8 cellular contexts compared by ENCODE assay signal in the genomic region with DNA sequence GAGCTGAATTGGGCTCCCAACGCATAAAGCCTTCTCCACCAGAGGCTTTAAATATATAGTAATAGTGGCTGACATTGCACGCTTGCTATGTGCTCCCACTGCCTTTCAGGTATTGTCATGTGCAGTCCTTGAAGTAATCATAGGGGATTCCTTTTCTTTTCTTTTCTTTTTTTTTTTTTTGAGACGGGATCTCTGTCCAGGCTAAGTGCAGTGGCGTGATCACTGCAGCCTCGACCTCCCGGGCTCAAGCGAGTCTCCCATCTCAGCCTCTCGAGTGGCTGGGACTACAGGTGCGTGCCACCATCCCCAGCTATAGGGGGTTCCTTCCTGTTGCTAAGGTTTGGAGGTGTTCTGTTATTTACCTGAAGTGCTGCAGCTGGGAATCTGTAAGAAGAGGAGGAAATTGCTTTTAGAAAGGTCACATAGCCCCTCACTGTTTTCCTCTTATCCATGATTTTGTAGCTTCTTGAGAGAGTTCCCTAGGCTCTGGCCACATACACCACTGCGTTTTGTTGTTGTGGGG. TPM values are rescaled to one million over a fixed set of nuclear protein-coding genes. Genes with fewer than 3 reads are reported as not detected.
A peak's percentile ranks its signal among the peaks of the same experiment; 100 is the strongest.
DNase-seq lines count a peak whose midpoint lies in the region; ATAC-seq, FAIRE-seq and TF ChIP-seq lines count a peak whose summit lies in the region.

No MANE protein-coding gene starts in this region.

- H3K9me3 ChIP-seq in T-helper 17 cell (ENCODE audit: control insufficient read depth, low read length, poor library complexity, severe bottlenecking) = no peaks in the 10 kb centered on the region

- H3K4me3 Mint-ChIP-seq in T-helper 17 cell = peak overlapping the region; percentile 93

- no peak for ATAC-seq in T-helper 17 cell

- H3K4me3 ChIP-seq in GM08714 (ENCODE audit: low read length) (peak overlapping the region; percentile 90), fibroblast of villous mesenchyme (ENCODE audit: low read depth, low read length) (peak overlapping the region; percentile 95), retinal pigment epithelial cell (ENCODE audit: low read length) (peak overlapping the region; percentile 97)

- DNase-seq in T-helper 17 cell = no peak
- no peak for DNase-seq in fibroblast of villous mesenchyme (ENCODE audit: low read depth)
- no peak for DNase-seq in retinal pigment epithelial cell (ENCODE audit: low read depth)
- DNase-seq in HTR-8/SVneo (ENCODE audit: insufficient read length, low spot score) = no peak
- DNase-seq in putamen (ENCODE audit: low spot score) = no peak
- DNase-seq in NCI-H146 treated with DMSO at 0.1 percent for 48 hours (lab: John Stamatoyannopoulos, UW; ENCODE audit: unreplicated experiment) = no peak
- no peak for DNase-seq in NCI-H226

- H3K27ac Mint-ChIP-seq in T-helper 17 cell = peak overlapping the region; percentile 99

- no peak for TF ChIP-seq CTCF in fibroblast of villous mesenchyme (IDR thresholded peaks at IDR 0.05; ENCODE audit: insufficient read depth, low read depth, low read length)
- TF ChIP-seq CTCF in retinal pigment epithelial cell (conservative IDR thresholded peaks at IDR 0.05; ENCODE audit: low read depth, low read length) = no peak

- no peaks in the 10 kb centered on the region for H3K27me3 Mint-ChIP-seq in T-helper 17 cell

- H3K36me3 Mint-ChIP-seq in T-helper 17 cell (ENCODE audit: low read depth) = no peaks in the 10 kb centered on the region

- FAIRE-seq in HTR-8/SVneo (lab: Jason Lieb, UNC) = no peak

- H3K4me1 Mint-ChIP-seq in T-helper 17 cell = peaks cover 19% of the 10 kb centered on the region

RNA-seq across cellular contexts. Expression of a gene that starts 0.8 kb away (rescaled TPM):
- total RNA-seq in T-helper 17 cell = 1,000 to 10,000 TPM; 1,342 to 1,395 TPM
- 1,005 and 1,254 TPM in 2 replicates for total RNA-seq in fibroblast of villous mesenchyme

RNA-seq across cellular contexts. Expression of a gene that starts 7.5 kb away (rescaled TPM):
- total RNA-seq in T-helper 17 cell = 10 to 100 TPM; 23.1 to 23.8 TPM
- 31.5 and 34.5 TPM in 2 replicates for total RNA-seq in fibroblast of villous mesenchyme

RNA-seq across cellular contexts. Expression of a gene that starts 18.7 kb away (rescaled TPM):
- total RNA-seq in T-helper 17 cell = 10 to 100 TPM; 15.6 to 16.6 TPM
- total RNA-seq in fibroblast of villous mesenchyme = 9.3 and 11.2 TPM in 2 replicates

RNA-seq across cellular contexts. Expression of a gene that starts 19.2 kb away (rescaled TPM):
- total RNA-seq in T-helper 17 cell (1 to 10 TPM in 1 of 2 donors, not detected in 1; 2.3 TPM), fibroblast of villous mesenchyme (1.3 TPM in 2 replicates)

RNA-seq across cellular contexts. Expression of a gene that starts 23.1 kb away (rescaled TPM):
- total RNA-seq in T-helper 17 cell = 10 to 100 TPM; 26.0 to 29.3 TPM
- 207 and 320 TPM in 2 replicates for total RNA-seq in fibroblast of villous mesenchyme
